11 cellular contexts compared by ENCODE assay signal in genomic region chr1:108000620-108001105, GRCh38. TPM values are rescaled to one million over a fixed set of nuclear protein-coding genes. Genes with fewer than 3 reads are reported as not detected.
DNase-seq lines count a peak whose midpoint lies in the region; ATAC-seq, FAIRE-seq and TF ChIP-seq lines count a peak whose summit lies in the region.
"Had no signal": no experiment of that assay in that cellular context is flagged by ENCODE, and none has a peak within 500 bp of the region (broad histone marks: within the 10 kb centered on the region; RNA-seq: fewer than 3 reads in every experiment).

No MANE protein-coding gene starts in this region.

- in situ Hi-C loops in brain microvascular endothelial cell (cut with HindIII; ENCODE audit: low pct_ligation_motif_present, low sequenced_read_pairs) = no loop called here
- in situ Hi-C loops in HepG2 (cut with HindIII; ENCODE audit: extremely low pct_ligation_motif_present, low pct_unique_long_range_greater_than_20kb) = no loop called here

- FAIRE-seq in HepG2 (lab: Jason Lieb, UNC) = no peak
- FAIRE-seq: GM19239, keratinocyte had no signal

- DNase-seq in COLO668 (lab: John Stamatoyannopoulos, UW; ENCODE audit: unreplicated experiment) (peak; percentile 44), NCI-H1694 treated with DMSO at 0.1 percent for 48 hours (lab: John Stamatoyannopoulos, UW) (peak; percentile 97), brain microvascular endothelial cell (peak; percentile 82), HepG2 (ENCODE audit: low spot score) (peak; percentile 11), hippocampal formation (lab: John Stamatoyannopoulos, UW) (no peak), RKO (ENCODE audit: low spot score) (no peak)
- no peak for DNase-seq in CD8-positive, alpha-beta T cell

- no peak for TF ChIP-seq RAD21 in HepG2 (CRISPR knock-in tag; IDR thresholded peaks at IDR 0.05)

- no peak overlapping the region for H3K4me3 ChIP-seq in brain microvascular endothelial cell (ENCODE audit: low read depth, low read length)
- H3K4me3 ChIP-seq in HepG2 (replicated peaks in 1 of 3; ENCODE audit: insufficient read depth in 1 of 3, low read depth in 2 of 3, low read length in 3 of 3) = no peak overlapping the region
- no peak overlapping the region for H3K4me3 ChIP-seq in CD8-positive, alpha-beta T cell (ENCODE audit: low read depth, low read length)

- TF ChIP-seq POLR2A in HepG2 (IDR thresholded peaks at IDR 0.05; ENCODE audit: insufficient read depth in 1 of 2, low read depth in 2 of 2, low read length in 2 of 2) = no peak

- TF ChIP-seq EP300 in HepG2 (IDR thresholded peaks at IDR 0.05; ENCODE audit: low read depth in 2 of 2, low read length in 2 of 2) = no peak
- TF ChIP-seq EP300 in HepG2 (CRISPR knock-in tag; IDR thresholded peaks at IDR 0.05; ENCODE audit: borderline replicate concordance) = no peak

- no peaks in the 10 kb centered on the region for H3K4me1 Mint-ChIP-seq in CD8-positive, alpha-beta T cell (ENCODE audit: low read depth)

- BruUV-seq in HepG2 (replicated peaks; lab: Mats Ljungman, UMichigan) = no TSS peak

- H3K4me3 Mint-ChIP-seq in CD8-positive, alpha-beta T cell = no peak overlapping the region
- H3K4me3 Mint-ChIP-seq: activated naive CD8-positive, alpha-beta T cell had no signal

- H3K4me2 ChIP-seq in HepG2 (ENCODE audit: low read depth, low read length) = no peak overlapping the region

- intact Hi-C loops in HepG2 (cut with micrococcal nuclease; ENCODE audit: unreplicated experiment) = no loop called here
- intact Hi-C loops in CD8-positive, alpha-beta T cell (cut with DNase I, micrococcal nuclease) = no loop called here

- 0% methylated on average over 2 of the region's 2 CpGs for WGBS in HepG2 (ENCODE audit: low lambda C conversion rate)

- H3K36me3 ChIP-seq in brain microvascular endothelial cell (replicated peaks) = no peaks in the 10 kb centered on the region
- no peaks in the 10 kb centered on the region for H3K36me3 ChIP-seq in HepG2 (replicated peaks in 1 of 2; ENCODE audit: control insufficient read depth in 1 of 2, insufficient read depth in 2 of 2, low read length in 2 of 2)
- H3K36me3 ChIP-seq in CD8-positive, alpha-beta T cell (ENCODE audit: insufficient read depth, low read length) = no peaks in the 10 kb centered on the region

- no peaks in the 10 kb centered on the region for H3K27me3 Mint-ChIP-seq in CD8-positive, alpha-beta T cell (ENCODE audit: low read depth)
- H3K27me3 Mint-ChIP-seq: activated naive CD8-positive, alpha-beta T cell had no signal

- no peak overlapping the region for H3K27ac ChIP-seq in brain microvascular endothelial cell
- no peak overlapping the region for H3K27ac ChIP-seq in HepG2 (ENCODE audit: extremely low read length, insufficient read depth, low read length)
- no peak overlapping the region for H3K27ac ChIP-seq in CD8-positive, alpha-beta T cell (ENCODE audit: low read depth, low read length)

- ATAC-seq in HepG2 = peak; percentile 63
- no peak for ATAC-seq in activated CD4-positive, CD25-positive, alpha-beta regulatory T cell treated with anti-CD3 and anti-CD28 coated beads, Interleukin-2, amount 50 U/mL, for 24 hours
- ATAC-seq in CD8-positive, alpha-beta T cell = no peak

- no peaks in the 10 kb centered on the region for H3K36me3 Mint-ChIP-seq in CD8-positive, alpha-beta T cell
- H3K36me3 Mint-ChIP-seq: activated naive CD8-positive, alpha-beta T cell had no signal

- H3K9me3 Mint-ChIP-seq in CD8-positive, alpha-beta T cell = no peaks in the 10 kb centered on the region

- H3K9ac ChIP-seq in HepG2 (ENCODE audit: insufficient read depth, low read depth, low read length) = no peak overlapping the region

- H2AFZ ChIP-seq in HepG2 (ENCODE audit: low read length) = no peak overlapping the region

- H3K27me3 ChIP-seq in brain microvascular endothelial cell (replicated peaks) (no peaks in the 10 kb centered on the region), HepG2 (ENCODE audit: control insufficient read depth in 1 of 2, insufficient read depth in 2 of 2, low read length in 2 of 2) (no peaks in the 10 kb centered on the region)
- H3K27me3 ChIP-seq in CD8-positive, alpha-beta T cell (ENCODE audit: insufficient read depth, low read length) = no peaks in the 10 kb centered on the region

- CTCF ChIA-PET in HepG2 (lab: Yijun Ruan, JAX; ENCODE audit: low intra/inter-chr PET ratio, low total read pairs) = no interaction called here
- CTCF ChIA-PET in CD8-positive, alpha-beta T cell (lab: Charles Lee) = interaction anchor here (0.6 kb wide), 1 partner anchor 46 kb away, joined by 4 read pairs; no protein-coding TSS in a partner anchor

- no peak overlapping the region for H3K27ac Mint-ChIP-seq in CD8-positive, alpha-beta T cell
- H3K27ac Mint-ChIP-seq: activated naive CD8-positive, alpha-beta T cell had no signal

- H3K79me2 ChIP-seq in HepG2 (ENCODE audit: insufficient read depth, low read length) = no peaks in the 10 kb centered on the region

- H3K9me3 ChIP-seq in HepG2 (ENCODE audit: low read length) = no peaks in the 10 kb centered on the region
- no peaks in the 10 kb centered on the region for H3K9me3 ChIP-seq in CD8-positive, alpha-beta T cell (ENCODE audit: low read length)

- H4K20me1 ChIP-seq in HepG2 (ENCODE audit: insufficient read depth, low read length) = no peaks in the 10 kb centered on the region

- peaks cover 12% of the 10 kb centered on the region; the same call in 1 of the 2 replicates for H3K4me1 ChIP-seq in HepG2 (ENCODE audit: insufficient read depth, low read length)
- no peaks in the 10 kb centered on the region for H3K4me1 ChIP-seq in CD8-positive, alpha-beta T cell (ENCODE audit: insufficient read depth, low read length)

- POLR2A ChIA-PET in HepG2 (lab: Yijun Ruan, JAX) = interaction anchor here (0.6 kb wide), 1 partner anchor 13 kb away, joined by 3 read pairs; no protein-coding TSS in a partner anchor
- POLR2A ChIA-PET in CD8-positive, alpha-beta T cell (lab: Charles Lee) = no interaction called here

- TF ChIP-seq CTCF in brain microvascular endothelial cell (IDR thresholded peaks at IDR 0.05; ENCODE audit: low read depth, low read length, missing control alignments) (no peak), HepG2 (CRISPR knock-in tag; IDR thresholded peaks at IDR 0.05) (no peak)
- TF ChIP-seq CTCF in CD8-positive, alpha-beta T cell (IDR thresholded peaks at IDR 0.05) = no peak

TF ChIP-seq in HepG2, 621 proteins besides CTCF, POLR2A, EP300 and RAD21:
- TF ChIP-seq HNF4A (CRISPR knock-in tag; IDR thresholded peaks at IDR 0.05) (0 out of 2 replicates have a peak, but pooled peaks have one; percentile 7), ONECUT2 (CRISPR knock-in tag; IDR thresholded peaks at IDR 0.05) (no peak), BRD4 (CRISPR knock-in tag; IDR thresholded peaks at IDR 0.05) (no peak), HOXA3 (CRISPR knock-in tag; IDR thresholded peaks at IDR 0.05) (no peak), ZNF263 (CRISPR knock-in tag; IDR thresholded peaks at IDR 0.05) (peak; percentile 60; the same call in 1 of the 2 replicates), FOXK2 (IDR thresholded peaks at IDR 0.05) (no peak), ZNF251 (CRISPR knock-in tag; IDR thresholded peaks at IDR 0.05) (no peak), TRIM24 (CRISPR knock-in tag; IDR thresholded peaks at IDR 0.05) (no peak), ZNF7 (CRISPR knock-in tag; IDR thresholded peaks at IDR 0.05) (no peak), POGK (CRISPR knock-in tag; conservative IDR thresholded peaks at IDR 0.05) (no peak), SNAPC5 (CRISPR knock-in tag; IDR thresholded peaks at IDR 0.05; ENCODE audit: borderline replicate concordance) (no peak), ZNF20 (CRISPR knock-in tag; IDR thresholded peaks at IDR 0.05) (no peak), HMG20A (CRISPR knock-in tag; IDR thresholded peaks at IDR 0.05; ENCODE audit: borderline replicate concordance) (peak; percentile 14; the same call in 1 of the 2 replicates)

RNA-seq across cellular contexts. Expression of gene VAV3, which starts 35.7 kb away (rescaled TPM):
- total RNA-seq in HepG2 (2016; rRNA removed; fragmentation: Illumina TruSeq; extraction: Trizol) = 29.8 and 40.0 TPM in 2 replicates
- 4.8 and 5.4 TPM in 2 replicates for total RNA-seq in HepG2 (2016; cell fraction: cytosol; rRNA removed; fragmentation: Illumina TruSeq; extraction: Trizol; ENCODE audit: low read depth)
- 27.5 and 39.5 TPM in 2 replicates for total RNA-seq in HepG2 (2016; cell fraction: insoluble cytoplasmic fraction; rRNA removed; fragmentation: Illumina TruSeq; extraction: Trizol)
- 8.4 and 10.2 TPM in 2 replicates for total RNA-seq in HepG2 (2016; cell fraction: membrane; rRNA removed; fragmentation: Illumina TruSeq; extraction: Trizol)
- 27.7 and 39.2 TPM in 2 replicates for total RNA-seq in HepG2 (2016; cell fraction: nucleus; rRNA removed; fragmentation: Illumina TruSeq; extraction: Trizol)
- 12.5 and 15.9 TPM in 2 replicates for polyA plus RNA-seq in HepG2 (2011; rRNA removed)
- polyA plus RNA-seq in HepG2 (2011; cell fraction: cytosol; rRNA removed) = 7.3 and 9.0 TPM in 2 replicates
- 6.5 and 8.6 TPM in 2 replicates for polyA plus RNA-seq in HepG2 (2011; cell fraction: nucleus; rRNA removed)
- 9.3 and 16.0 TPM in 2 replicates for polyA plus RNA-seq in HepG2 (2012)
- polyA plus RNA-seq in HepG2 (2016; cell fraction: cytosol; fragmentation: Illumina TruSeq; extraction: Trizol; ENCODE audit: low read depth) = 0.67 and 0.69 TPM in 2 replicates
- 20.8 and 22.8 TPM in 2 replicates for polyA plus RNA-seq in HepG2 (2016; cell fraction: insoluble cytoplasmic fraction; fragmentation: Illumina TruSeq; extraction: Trizol; ENCODE audit: low read depth)
- polyA plus RNA-seq in HepG2 (2016; cell fraction: membrane; fragmentation: Illumina TruSeq; extraction: Trizol; ENCODE audit: low read depth) = 2.4 and 2.6 TPM in 2 replicates
- polyA plus RNA-seq in HepG2 (2016; cell fraction: nucleus; fragmentation: Illumina TruSeq; extraction: Trizol; ENCODE audit: insufficient read depth, low read depth) = 12.0 and 14.9 TPM in 2 replicates
- polyA minus RNA-seq in HepG2 (2011; rRNA and poly(A)+ RNA removed; ENCODE audit: low replicate concordance) = 8.6 and 13.0 TPM in 2 replicates
- polyA minus RNA-seq in HepG2 (2011; cell fraction: cytosol; rRNA and poly(A)+ RNA removed) = 8.8 and 13.8 TPM in 2 replicates
- 52.5 and 60.0 TPM in 2 replicates for polyA minus RNA-seq in HepG2 (2011; cell fraction: nucleus; rRNA and poly(A)+ RNA removed)
- 10 to 100 TPM in 1 of 2 experiments, 1 to 10 TPM in 1; 9.7 to 11.4 TPM for total RNA-seq in CD8-positive, alpha-beta T cell

Comparison
In these comparisons a context has a peak if more than half of its experiments do, and no peak if none do; other contexts are left out.
1. DNase-seq: peak in COLO668 (single experiment), NCI-H1694 treated with DMSO at 0.1 percent for 48 hours (single experiment), brain microvascular endothelial cell (single experiment) and HepG2 (single experiment); none in CD8-positive, alpha-beta T cell (0 of 7), hippocampal formation (0 of 2) and RKO (single experiment).